In the genomic region with DNA sequence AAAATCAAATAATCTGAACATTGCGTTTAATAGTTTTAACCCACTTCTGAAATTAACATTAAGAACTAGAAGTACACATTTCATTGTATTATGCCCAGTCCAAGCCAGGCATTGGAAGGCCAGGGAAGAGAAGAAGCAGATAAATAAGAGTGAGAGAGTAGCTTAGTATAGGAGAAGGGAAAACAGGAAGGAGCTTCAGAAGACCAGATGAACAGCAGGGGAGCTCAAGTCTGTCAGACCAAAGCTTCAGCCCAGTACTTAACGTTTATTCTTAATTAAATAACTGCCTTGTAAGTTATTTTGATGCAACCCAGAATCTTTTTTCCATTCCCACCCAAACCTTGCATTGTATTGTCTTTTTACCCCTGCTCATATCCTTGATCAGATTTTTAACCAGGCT, we compare ENCODE assay signal across 11 cellular contexts. TPM values are rescaled to one million over a fixed set of nuclear protein-coding genes. Genes with fewer than 3 reads are reported as not detected.
DNase-seq lines count a peak whose midpoint lies in the region; ATAC-seq and TF ChIP-seq lines count a peak whose summit lies in the region.
"Had no signal": no experiment of that assay in that cellular context is flagged by ENCODE, and none has a peak within 500 bp of the region (broad histone marks: within the 10 kb centered on the region; RNA-seq: fewer than 3 reads in every experiment).

No MANE protein-coding gene starts in this region.

- H3K9me3 ChIP-seq in BLaER1 = no peaks in the 10 kb centered on the region

- peaks cover 100% of the 10 kb centered on the region for H4K20me1 ChIP-seq in BLaER1

- CTCF ChIA-PET in WTC11 (lab: Charles Lee) = interaction anchor here (0.6 to 2.4 kb wide), 8 partner anchors 11 to 356 kb away, joined by 3 to 7 read pairs (median 4); a partner anchor contains a TSS

- H3K4me1 Mint-ChIP-seq in HFFc6 (ENCODE audit: low read depth) (peaks cover 75% of the 10 kb centered on the region), WTC11 (peaks cover 83% of the 10 kb centered on the region), memory B cell (peaks cover 55% of the 10 kb centered on the region)

- H3K4me3 ChIP-seq in BLaER1 = no peak overlapping the region

- no peak overlapping the region for H3K9ac ChIP-seq in BLaER1

- H3K27ac Mint-ChIP-seq in HFFc6 (peak overlapping the region; percentile 2; the same call in 1 of the 2 replicates), WTC11 (peak overlapping the region; percentile 94), memory B cell (peak overlapping the region; percentile 94)

- POLR2A ChIA-PET in WTC11 (lab: Charles Lee) = interaction anchor here (1.0 kb wide), 1 partner anchor 11 kb away, joined by 4 read pairs; a partner anchor contains a TSS

- no peaks in the 10 kb centered on the region for H3K36me3 Mint-ChIP-seq in HFFc6 (ENCODE audit: low read depth)
- H3K36me3 Mint-ChIP-seq in WTC11 = no peaks in the 10 kb centered on the region
- peaks cover 3% of the 10 kb centered on the region for H3K36me3 Mint-ChIP-seq in memory B cell

- peak overlapping the region; percentile 23 for H3K4me2 ChIP-seq in BLaER1

- TF ChIP-seq CTCF in HFFc6 (IDR thresholded peaks at IDR 0.05) (no peak), WTC11 (IDR thresholded peaks at IDR 0.05) (no peak)

- H3K36me3 ChIP-seq in BLaER1 = peaks cover 13% of the 10 kb centered on the region; the same call in 1 of the 2 replicates

- H3K4me1 ChIP-seq in BLaER1 = peaks cover 61% of the 10 kb centered on the region

- peak; percentile 68 for ATAC-seq in WTC11
- ATAC-seq in memory B cell (ENCODE audit: low read depth) = no peak
- ATAC-seq in GM21619 (IDR thresholded peaks at IDR 0.05; ENCODE audit: unreplicated experiment) = no peak
- ATAC-seq in GM18498 (IDR thresholded peaks at IDR 0.05; ENCODE audit: unreplicated experiment) = no peak

- H3K4me3 Mint-ChIP-seq in HFFc6 (no peak overlapping the region), WTC11 (peak overlapping the region; percentile 30), memory B cell (peak overlapping the region; percentile 48)

- DNase-seq in HFFc6 = no peak
- DNase-seq in WTC11 (ENCODE audit: low spot score) = no peak
- DNase-seq in memory B cell (ENCODE audit: low spot score in 2 of 2) = no peak
- no peak for DNase-seq in NCI-H2227 (lab: John Stamatoyannopoulos, UW; ENCODE audit: unreplicated experiment)
- no peak for DNase-seq in AG20443 (ENCODE audit: low spot score)
- DNase-seq: DMS 273 treated with DMSO at 0.1 percent for 48 hours, H7, NCI-H2029 treated with DMSO at 0.1 percent for 48 hours had no signal

- H3K9me3 Mint-ChIP-seq in HFFc6 = no peaks in the 10 kb centered on the region
- no peaks in the 10 kb centered on the region for H3K9me3 Mint-ChIP-seq in WTC11
- H3K9me3 Mint-ChIP-seq in memory B cell = no peaks in the 10 kb centered on the region

- no peaks in the 10 kb centered on the region for H3K27me3 ChIP-seq in BLaER1

- no peak overlapping the region for H3K27ac ChIP-seq in BLaER1

- no peaks in the 10 kb centered on the region for H3K27me3 Mint-ChIP-seq in HFFc6 (ENCODE audit: insufficient read depth)
- no peaks in the 10 kb centered on the region for H3K27me3 Mint-ChIP-seq in WTC11 (ENCODE audit: low read depth)
- H3K27me3 Mint-ChIP-seq in memory B cell = no peaks in the 10 kb centered on the region

TF ChIP-seq in WTC11, 78 proteins besides CTCF, POLR2A, EP300 and RAD21:
- TF ChIP-seq CREM (CRISPR knock-in tag; IDR thresholded peaks at IDR 0.05) = no peak
- TF ChIP-seq, protein P1, sequence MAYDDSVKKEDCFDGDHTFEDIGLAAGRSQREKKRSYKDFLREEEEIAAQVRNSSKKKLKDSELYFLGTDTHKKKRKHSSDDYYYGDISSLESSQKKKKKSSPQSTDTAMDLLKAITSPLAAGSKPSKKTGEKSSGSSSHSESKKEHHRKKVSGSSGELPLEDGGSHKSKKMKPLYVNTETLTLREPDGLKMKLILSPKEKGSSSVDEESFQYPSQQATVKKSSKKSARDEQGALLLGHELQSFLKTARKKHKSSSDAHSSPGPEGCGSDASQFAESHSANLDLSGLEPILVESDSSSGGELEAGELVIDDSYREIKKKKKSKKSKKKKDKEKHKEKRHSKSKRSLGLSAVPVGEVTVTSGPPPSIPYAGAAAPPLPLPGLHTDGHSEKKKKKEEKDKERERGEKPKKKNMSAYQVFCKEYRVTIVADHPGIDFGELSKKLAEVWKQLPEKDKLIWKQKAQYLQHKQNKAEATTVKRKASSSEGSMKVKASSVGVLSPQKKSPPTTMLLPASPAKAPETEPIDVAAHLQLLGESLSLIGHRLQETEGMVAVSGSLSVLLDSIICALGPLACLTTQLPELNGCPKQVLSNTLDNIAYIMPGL (CRISPR knock-in tag; IDR thresholded peaks at IDR 0.05) = no peak

RNA-seq across cellular contexts. Expression of a gene that starts 11.5 kb away (rescaled TPM):
- total RNA-seq in HFFc6 (2021; fragmentation: NEBNext Ultra II Directional; extraction: Animal tissue kit (Norgen Biotek cat#: 25700)) = 10 to 100 TPM; 35.3 to 38.9 (median 36.6) TPM
- 43.7 to 48.1 TPM (median 44.4 TPM) in 3 replicates for total RNA-seq in WTC11 (2021)

RNA-seq across cellular contexts. Expression of a gene that starts 13.4 kb away (rescaled TPM):
- total RNA-seq in HFFc6 (2021; fragmentation: NEBNext Ultra II Directional; extraction: Animal tissue kit (Norgen Biotek cat#: 25700)) = 100 to 1,000 TPM; 139 to 161 (median 155) TPM
- 53.3 to 61.5 TPM (median 60.1 TPM) in 3 replicates for total RNA-seq in WTC11 (2021)

Comparison
In these comparisons a context has a peak if more than half of its experiments do, and no peak if none do; other contexts are left out.
1. H3K27ac Mint-ChIP-seq: peak in every context shown above with its lines; median percentile 94 in WTC11; 94 in memory B cell; 2 in HFFc6.